1 cellular context compared by ENCODE assay signal in genomic region chr6:34237722-34238506, GRCh38.
TF ChIP-seq lines count a peak whose summit lies in the region.

No MANE protein-coding gene starts in this region.

TF ChIP-seq in H1, 55 proteins besides CTCF, POLR2A, EP300 and RAD21:
- no peak; the same call in 1 of the 2 replicates for TF ChIP-seq MAFK (IDR thresholded peaks at IDR 0.05; ENCODE audit: low read depth, low read length)
- no peak for TF ChIP-seq SP4 (IDR thresholded peaks at IDR 0.05; ENCODE audit: low read length)
- TF ChIP-seq ZNF274 (IDR thresholded peaks at IDR 0.05; ENCODE audit: borderline replicate concordance, extremely low read depth, low read length): no peak
- TF ChIP-seq FOSL1 (IDR thresholded peaks at IDR 0.05; ENCODE audit: insufficient read depth, low read depth, low read length): no peak
- peak; percentile 96 for TF ChIP-seq MAX (IDR thresholded peaks at IDR 0.05)
- no peak for TF ChIP-seq YY1 (IDR thresholded peaks at IDR 0.05; ENCODE audit: low read depth, low read length)
- TF ChIP-seq SIX5 (IDR thresholded peaks at IDR 0.05; ENCODE audit: low read depth, low read length): no peak
- TF ChIP-seq SAP30 (IDR thresholded peaks at IDR 0.05; ENCODE audit: insufficient read depth, insufficient replicate concordance, low read length): no peak
- no peak for TF ChIP-seq HDAC2 (IDR thresholded peaks at IDR 0.05; ENCODE audit: borderline replicate concordance in 1 of 2, low read depth in 2 of 2, low read length in 2 of 2)
- peak; percentile 11; the same call in 1 of the 2 replicates for TF ChIP-seq TEAD4 (IDR thresholded peaks at IDR 0.05; ENCODE audit: low read depth, low read length)
- no peak for TF ChIP-seq BCL11A (IDR thresholded peaks at IDR 0.05; ENCODE audit: low read depth in 2 of 2, low read length in 2 of 2)
- peak; percentile 15; the same call in 1 of the 2 replicates for TF ChIP-seq CHD1 (IDR thresholded peaks at IDR 0.05; ENCODE audit: low read depth, low read length)
- TF ChIP-seq TBP (IDR thresholded peaks at IDR 0.05; ENCODE audit: low read depth, low read length): peak; percentile 14; the same call in 1 of the 2 replicates
- TF ChIP-seq SP1 (IDR thresholded peaks at IDR 0.05; ENCODE audit: low read depth, low read length): no peak
- no peak for TF ChIP-seq SP2 (IDR thresholded peaks at IDR 0.05; ENCODE audit: low read length)
- no peak for TF ChIP-seq CTBP2 (IDR thresholded peaks at IDR 0.05; ENCODE audit: borderline replicate concordance, insufficient read depth, insufficient read length, low read length)
- no peak for TF ChIP-seq NANOG (IDR thresholded peaks at IDR 0.05; ENCODE audit: insufficient read depth, low read depth, low read length, poor library complexity, severe bottlenecking)
- TF ChIP-seq, protein P1, sequence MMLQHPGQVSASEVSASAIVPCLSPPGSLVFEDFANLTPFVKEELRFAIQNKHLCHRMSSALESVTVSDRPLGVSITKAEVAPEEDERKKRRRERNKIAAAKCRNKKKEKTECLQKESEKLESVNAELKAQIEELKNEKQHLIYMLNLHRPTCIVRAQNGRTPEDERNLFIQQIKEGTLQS (IDR thresholded peaks at IDR 0.05; ENCODE audit: insufficient read depth, low read depth, low read length): no peak
- no peak for TF ChIP-seq TCF12 (IDR thresholded peaks at IDR 0.05; ENCODE audit: low read depth, low read length)
- TF ChIP-seq CHD2 (IDR thresholded peaks at IDR 0.05; ENCODE audit: low read length): no peak
- TF ChIP-seq NRF1 (IDR thresholded peaks at IDR 0.05; ENCODE audit: low read depth, low read length): no peak
- TF ChIP-seq RFX5 (IDR thresholded peaks at IDR 0.05; ENCODE audit: borderline replicate concordance, low read depth, low read length): no peak
- TF ChIP-seq JUN (IDR thresholded peaks at IDR 0.05; ENCODE audit: low read depth, low read length): no peak
- TF ChIP-seq BRCA1 (IDR thresholded peaks at IDR 0.05; ENCODE audit: low read depth, low read length): no peak
- no peak for TF ChIP-seq RBBP5 (IDR thresholded peaks at IDR 0.05; ENCODE audit: borderline replicate concordance, low read depth, low read length)
- peak; percentile 45; the same call in 1 of the 2 replicates for TF ChIP-seq CREB1 (IDR thresholded peaks at IDR 0.05)
- TF ChIP-seq GTF2F1 (IDR thresholded peaks at IDR 0.05; ENCODE audit: borderline replicate concordance, low read depth, low read length): no peak
- TF ChIP-seq SIRT6 (IDR thresholded peaks at IDR 0.05; ENCODE audit: low read length): no peak
- no peak for TF ChIP-seq RNF2 (IDR thresholded peaks at IDR 0.05; ENCODE audit: borderline replicate concordance, low read depth, low read length, missing control alignments, poor library complexity, severe bottlenecking)
- peak; percentile 22 for TF ChIP-seq ASH2L (IDR thresholded peaks at IDR 0.05; ENCODE audit: low read length)
- no peak for TF ChIP-seq KDM4A (IDR thresholded peaks at IDR 0.05; ENCODE audit: low read depth, low read length, severe bottlenecking)
- TF ChIP-seq EZH2 (IDR thresholded peaks at IDR 0.05; ENCODE audit: low read depth, low read length, severe bottlenecking): no peak
- TF ChIP-seq SIN3A (conservative IDR thresholded peaks at IDR 0.05 in 1 of 2, IDR thresholded peaks at IDR 0.05 in 1 of 2; ENCODE audit: low read depth in 1 of 2, low read length in 2 of 2): 0 out of 4 replicates have a peak, but pooled peaks of 1 of the 2 experiments have one; percentile 25
- 0 out of 2 replicates have a peak, but pooled peaks have one; percentile 12 for TF ChIP-seq TAF1 (IDR thresholded peaks at IDR 0.05; ENCODE audit: low read depth, low read length)
- TF ChIP-seq CEBPB (IDR thresholded peaks at IDR 0.05; ENCODE audit: low read depth, low read length): no peak
- TF ChIP-seq TAF7 (optimal IDR thresholded peaks at IDR 0.05; ENCODE audit: borderline replicate concordance, low read depth, low read length): peak; percentile 21
- TF ChIP-seq BACH1 (IDR thresholded peaks at IDR 0.05; ENCODE audit: low read length): peak; percentile 77
- no peak for TF ChIP-seq SUZ12 (IDR thresholded peaks at IDR 0.05; ENCODE audit: low read length)
- 0 out of 2 replicates have a peak, but pooled peaks have one; percentile 34 for TF ChIP-seq KDM1A (IDR thresholded peaks at IDR 0.05; ENCODE audit: borderline replicate concordance, low read length)
- no peak; the same call in 1 of the 2 replicates for TF ChIP-seq POLR2AphosphoS5 (IDR thresholded peaks at IDR 0.05; ENCODE audit: low read depth, low read length)
- TF ChIP-seq PHF8 (conservative IDR thresholded peaks at IDR 0.05; ENCODE audit: low read depth, low read length): peak; percentile 34; the same call in 1 of the 2 replicates
- no peak for TF ChIP-seq CBX8 (IDR thresholded peaks at IDR 0.05; ENCODE audit: borderline replicate concordance, low read depth, low read length)
- TF ChIP-seq USF2 (IDR thresholded peaks at IDR 0.05; ENCODE audit: low read length): no peak
- TF ChIP-seq, protein P2, sequence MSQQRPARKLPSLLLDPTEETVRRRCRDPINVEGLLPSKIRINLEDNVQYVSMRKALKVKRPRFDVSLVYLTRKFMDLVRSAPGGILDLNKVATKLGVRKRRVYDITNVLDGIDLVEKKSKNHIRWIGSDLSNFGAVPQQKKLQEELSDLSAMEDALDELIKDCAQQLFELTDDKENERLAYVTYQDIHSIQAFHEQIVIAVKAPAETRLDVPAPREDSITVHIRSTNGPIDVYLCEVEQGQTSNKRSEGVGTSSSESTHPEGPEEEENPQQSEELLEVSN (IDR thresholded peaks at IDR 0.05): peak; percentile 90
- TF ChIP-seq CBX5 (IDR thresholded peaks at IDR 0.05; ENCODE audit: low read depth, low read length): no peak
- TF ChIP-seq KDM5A (IDR thresholded peaks at IDR 0.05; ENCODE audit: low read length): no peak
- no peak for TF ChIP-seq JUND (IDR thresholded peaks at IDR 0.05; ENCODE audit: low read length)
- no peak for TF ChIP-seq HDAC6 (IDR thresholded peaks at IDR 0.05; ENCODE audit: low read depth, low read length)
- TF ChIP-seq, protein P3, sequence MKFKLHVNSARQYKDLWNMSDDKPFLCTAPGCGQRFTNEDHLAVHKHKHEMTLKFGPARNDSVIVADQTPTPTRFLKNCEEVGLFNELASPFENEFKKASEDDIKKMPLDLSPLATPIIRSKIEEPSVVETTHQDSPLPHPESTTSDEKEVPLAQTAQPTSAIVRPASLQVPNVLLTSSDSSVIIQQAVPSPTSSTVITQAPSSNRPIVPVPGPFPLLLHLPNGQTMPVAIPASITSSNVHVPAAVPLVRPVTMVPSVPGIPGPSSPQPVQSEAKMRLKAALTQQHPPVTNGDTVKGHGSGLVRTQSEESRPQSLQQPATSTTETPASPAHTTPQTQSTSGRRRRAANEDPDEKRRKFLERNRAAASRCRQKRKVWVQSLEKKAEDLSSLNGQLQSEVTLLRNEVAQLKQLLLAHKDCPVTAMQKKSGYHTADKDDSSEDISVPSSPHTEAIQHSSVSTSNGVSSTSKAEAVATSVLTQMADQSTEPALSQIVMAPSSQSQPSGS (IDR thresholded peaks at IDR 0.05; ENCODE audit: low read length): no peak
- TF ChIP-seq EGR1 (IDR thresholded peaks at IDR 0.05; ENCODE audit: borderline replicate concordance, low read depth, low read length): no peak
- no peak for TF ChIP-seq RXRA (IDR thresholded peaks at IDR 0.05; ENCODE audit: insufficient read depth, low read depth, low read length)
- TF ChIP-seq GABPA (IDR thresholded peaks at IDR 0.05; ENCODE audit: borderline replicate concordance, insufficient read depth, low read length): no peak
- TF ChIP-seq SRF (IDR thresholded peaks at IDR 0.05; ENCODE audit: low read depth, low read length): no peak
- TF ChIP-seq CHD7 (IDR thresholded peaks at IDR 0.05; ENCODE audit: insufficient replicate concordance, low read length): no peak
- TF ChIP-seq POU5F1 (IDR thresholded peaks at IDR 0.05; ENCODE audit: low read depth, low read length): no peak
TF ChIP-seq in H1: peak in this region for 13.
